ENCODE assay signal across 1 cellular context in the genomic region with DNA sequence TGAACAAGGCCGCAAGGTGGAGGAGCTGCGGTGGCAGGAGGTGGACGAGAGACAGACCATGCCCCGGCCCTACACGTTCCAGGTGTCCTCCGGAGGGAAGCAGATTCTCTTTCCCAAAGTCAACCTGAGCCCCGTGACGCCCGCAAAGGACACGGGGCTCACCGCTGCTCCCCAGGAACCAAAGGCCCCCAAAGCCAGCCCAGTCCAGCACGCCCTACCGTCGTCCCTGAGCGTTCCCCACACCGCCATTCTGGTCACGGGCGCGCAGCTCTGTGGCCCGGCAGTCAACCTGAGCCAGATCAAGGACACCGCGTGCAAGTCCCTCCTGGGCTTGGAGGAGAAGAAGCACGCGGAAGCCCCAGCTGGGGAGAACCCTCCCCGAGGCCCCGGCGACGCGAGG.
TF ChIP-seq lines count a peak whose summit lies in the region.

No MANE protein-coding gene starts in this region.

TF ChIP-seq in WTC11, 78 proteins besides CTCF, POLR2A, EP300 and RAD21 (continued from another document):
- no peak for TF ChIP-seq SMAD4 (CRISPR knock-in tag; IDR thresholded peaks at IDR 0.05)
TF ChIP-seq in WTC11: peak in this region for 0.
